In genomic region chr6:30981942-30982772, GRCh38 we compare ENCODE assay signal across 8 cellular contexts. TPM values are rescaled to one million over a fixed set of nuclear protein-coding genes. Genes with fewer than 3 reads are reported as not detected.
DNase-seq lines count a peak whose midpoint lies in the region; ATAC-seq and TF ChIP-seq lines count a peak whose summit lies in the region.

No MANE protein-coding gene starts in this region.

- intact Hi-C loops in body of pancreas (cut with DNase I) (no loop called here), posterior cingulate gyrus (cut with DNase I) (no loop called here)
- intact Hi-C loops in CD4-positive, alpha-beta T cell (cut with DNase I, micrococcal nuclease), result no loop called here

- H3K4me3 ChIP-seq in body of pancreas (no peak overlapping the region), thoracic aorta (peak overlapping the region; percentile 55)

- TF ChIP-seq CTCF in body of pancreas (IDR thresholded peaks at IDR 0.05) (peak in 5 of 7 experiments; percentile 23 to 52 (median 45)), thoracic aorta (IDR thresholded peaks at IDR 0.05) (no peak)
- TF ChIP-seq CTCF in CD4-positive, alpha-beta T cell (IDR thresholded peaks at IDR 0.05), result no peak

- H3K27ac ChIP-seq in body of pancreas (peak overlapping the region in 3 of 4 donors; percentile 13 to 62 (median 39)), thoracic aorta (no peak overlapping the region)
- H3K27ac ChIP-seq in CD4-positive, alpha-beta T cell (ENCODE audit: low read depth, low read length), result no peak overlapping the region

- CTCF ChIA-PET in CD4-positive, alpha-beta T cell (lab: Charles Lee), result no interaction called here

- DNase-seq in HT-29 (ENCODE audit: low spot score) (peak; percentile 55), body of pancreas (peak; percentile 58 to 76 (median 68)), iPS-NIHi11 (ENCODE audit: low spot score) (peak; percentile 78), thoracic aorta (ENCODE audit: low spot score) (no peak), RKO (ENCODE audit: low spot score) (no peak), posterior cingulate gyrus (no peak)
- DNase-seq in CD4-positive, alpha-beta T cell, result no peak

- peaks cover 42% of the 10 kb centered on the region for H3K27me3 Mint-ChIP-seq in CD4-positive, alpha-beta T cell

- no peaks in the 10 kb centered on the region for H3K4me1 Mint-ChIP-seq in CD4-positive, alpha-beta T cell (ENCODE audit: low read depth)

- POLR2A ChIA-PET in CD4-positive, alpha-beta T cell (lab: Charles Lee), result interaction anchor here (0.8 kb wide), 1 partner anchor 27 kb away, joined by 3 read pairs; no protein-coding TSS in a partner anchor

- ATAC-seq in body of pancreas (peak; percentile 92), thoracic aorta (ENCODE audit: insufficient number of reproducible peaks, low FRiP score, low read depth) (no peak), GM19395 (IDR thresholded peaks at IDR 0.05; ENCODE audit: unreplicated experiment) (no peak)
- ATAC-seq in CD4-positive, alpha-beta T cell (ENCODE audit: poor library complexity), result no peak

- no peak for TF ChIP-seq POLR2A in body of pancreas (IDR thresholded peaks at IDR 0.05)

- no peaks in the 10 kb centered on the region for H3K27me3 ChIP-seq in body of pancreas
- H3K27me3 ChIP-seq in thoracic aorta (replicated peaks; ENCODE audit: insufficient read depth), result no peaks in the 10 kb centered on the region
- H3K27me3 ChIP-seq in CD4-positive, alpha-beta T cell (ENCODE audit: control insufficient read depth, insufficient read depth, low read length), result peaks cover 4% of the 10 kb centered on the region

- H3K4me1 ChIP-seq in body of pancreas (peaks cover 6% of the 10 kb centered on the region), thoracic aorta (ENCODE audit: control insufficient read depth in 1 of 2, low read depth in 2 of 2) (peaks cover 0 to 6% of the 10 kb centered on the region in 2 donors)

- no peaks in the 10 kb centered on the region for H3K36me3 Mint-ChIP-seq in CD4-positive, alpha-beta T cell (ENCODE audit: low read depth)

- H3K9me3 Mint-ChIP-seq in CD4-positive, alpha-beta T cell, result no peaks in the 10 kb centered on the region

- H3K36me3 ChIP-seq in body of pancreas (replicated peaks in 1 of 2; ENCODE audit: insufficient read depth in 1 of 2, low read depth in 2 of 2) (no peaks in the 10 kb centered on the region), thoracic aorta (no peaks in the 10 kb centered on the region)

- H3K27ac Mint-ChIP-seq in CD4-positive, alpha-beta T cell, result no peak overlapping the region

- no peak overlapping the region for H3K4me3 Mint-ChIP-seq in CD4-positive, alpha-beta T cell

- WGBS in body of pancreas, 2 donors, result 5 to 9% methylated on average over 13 of the region's 13 CpGs

- H3K9me3 ChIP-seq in body of pancreas (no peaks in the 10 kb centered on the region), thoracic aorta (no peaks in the 10 kb centered on the region)
- no peaks in the 10 kb centered on the region for H3K9me3 ChIP-seq in CD4-positive, alpha-beta T cell (ENCODE audit: control insufficient read depth, low read length)

RNA-seq across cellular contexts. Expression of gene MUC21, which starts 1.4 kb away (rescaled TPM):
- not detected in 2 replicates for total RNA-seq in HT-29 (2014; rRNA removed; shearing (Covaris generic))
- total RNA-seq in body of pancreas (not detected), thoracic aorta (not detected)
- not detected for total RNA-seq in CD4-positive, alpha-beta T cell

RNA-seq across cellular contexts. Expression of gene MUC22, which starts 28.1 kb away (rescaled TPM):
- total RNA-seq in HT-29 (2014; rRNA removed; shearing (Covaris generic)), result not detected in 2 replicates
- not detected for total RNA-seq in body of pancreas
- not detected for total RNA-seq in thoracic aorta
- not detected for total RNA-seq in CD4-positive, alpha-beta T cell

RNA-seq across cellular contexts. Expression of gene MUCL3, which starts 41.4 kb away (rescaled TPM):
- 0.08 and 0.15 TPM in 2 replicates for total RNA-seq in HT-29 (2014; rRNA removed; shearing (Covaris generic))
- total RNA-seq in body of pancreas, result under 1 TPM; under 0.01 to 0.52 TPM
- 10 to 100 TPM in 1 of 2 donors, not detected in 1; 13.8 TPM for total RNA-seq in thoracic aorta
- not detected for total RNA-seq in CD4-positive, alpha-beta T cell

RNA-seq across cellular contexts. Expression of gene SFTA2, which starts 50.2 kb away (rescaled TPM):
- 4.7 and 8.0 TPM in 2 replicates for total RNA-seq in HT-29 (2014; rRNA removed; shearing (Covaris generic))
- 1 to 10 TPM in 1 of 2 donors, not detected in 1; 5.2 TPM for total RNA-seq in body of pancreas
- not detected for total RNA-seq in thoracic aorta
- total RNA-seq in CD4-positive, alpha-beta T cell, result not detected

Comparison
In these comparisons a context has a peak if more than half of its experiments do, and no peak if none do; other contexts are left out.
1. DNase-seq: peak in HT-29 (single experiment), body of pancreas (4 of 4) and iPS-NIHi11 (single experiment); none in thoracic aorta (single experiment), CD4-positive, alpha-beta T cell (0 of 10), RKO (single experiment) and posterior cingulate gyrus (0 of 10).
2. H3K27ac ChIP-seq: peak in body of pancreas (3 of 4); none in thoracic aorta (0 of 2) and CD4-positive, alpha-beta T cell (single experiment).
3. CTCF ChIP-seq: peak in body of pancreas (5 of 7); none in thoracic aorta (single experiment) and CD4-positive, alpha-beta T cell (single experiment).